ENCODE assay signal across 22 cellular contexts in genomic region chr6:1616556-1617463, GRCh38. TPM values are rescaled to one million over a fixed set of nuclear protein-coding genes. Genes with fewer than 3 reads are reported as not detected.
DNase-seq lines count a peak whose midpoint lies in the region; ATAC-seq and TF ChIP-seq lines count a peak whose summit lies in the region.
"Had no signal": no experiment of that assay in that cellular context is flagged by ENCODE, and none has a peak within 500 bp of the region (broad histone marks: within the 10 kb centered on the region; RNA-seq: fewer than 3 reads in every experiment).

No MANE protein-coding gene starts in this region.

- peak overlapping the region in 2 of 3 donors; percentile 45 to 46 for H3K27ac ChIP-seq in thyroid gland
- H3K27ac ChIP-seq: C4-2B, Peyer's patch, SJCRH30 had no signal

- DNase-seq in epithelial cell of proximal tubule (ENCODE audit: low read depth): no peak
- no peak for DNase-seq in mesothelial cell of epicardium (ENCODE audit: low spot score in 2 of 2, unreplicated experiment in 2 of 2)
- no peak for DNase-seq in thyroid gland
- DNase-seq in NCI-H2081 (lab: John Stamatoyannopoulos, UW): no peak
- no peak for DNase-seq in NCI-H2227 treated with DMSO at 0.1 percent for 48 hours (lab: John Stamatoyannopoulos, UW)
- DNase-seq in effector CD8-positive, alpha-beta T cell (lab: John Stamatoyannopoulos, UW): no peak
- DNase-seq: activated CD4-positive, alpha-beta T cell treated with anti-CD3 and anti-CD28 coated beads for 48 hours; activated CD8-positive, alpha-beta memory T cell treated with anti-CD3 and anti-CD28 coated beads, Interleukin-2, amount 10 ng/mL, durations not matched to agents 7 days and 5 days; IMR-90; NCI-H2107; occipital lobe; SJCRH30; stimulated activated CD4-positive, alpha-beta T cell treated with anti-CD3 and anti-CD28 coated beads, Interleukin-4, amount 100 ng/mL, for 4 hours; stimulated activated naive CD8-positive, alpha-beta T cell treated with anti-CD3 and anti-CD28 coated beads, Interleukin-15, Interleukin-2, amounts not matched to agents 100 U/mL and 50 U/mL, for 24 hours had no signal

- H3K27me3 Mint-ChIP-seq in IgD-negative memory B cell: peaks cover 36% of the 10 kb centered on the region
- H3K27me3 Mint-ChIP-seq in mesothelial cell of epicardium (ENCODE audit: low read depth): peaks cover 59% of the 10 kb centered on the region

- 82 to 86% methylated on average over 12 of the region's 12 CpGs for WGBS in thyroid gland, 2 donors

- no peaks in the 10 kb centered on the region for H3K36me3 ChIP-seq in thyroid gland
- H3K36me3 ChIP-seq: SJCRH30 had no signal

- H3K36me3 Mint-ChIP-seq in IgD-negative memory B cell (peaks cover 3% of the 10 kb centered on the region), mesothelial cell of epicardium (peaks cover 7% of the 10 kb centered on the region)
- H3K36me3 Mint-ChIP-seq: activated naive CD8-positive, alpha-beta T cell had no signal

- H3K4me1 Mint-ChIP-seq in IgD-negative memory B cell: peaks cover 6 to 18% (median 7%) of the 10 kb centered on the region in 3 donors
- H3K4me1 Mint-ChIP-seq in mesothelial cell of epicardium: peaks cover 51% of the 10 kb centered on the region

- H3K4me1 ChIP-seq in thyroid gland: peaks cover 11 to 36% of the 10 kb centered on the region in 2 donors
- H3K4me1 ChIP-seq: SJCRH30 had no signal

- ATAC-seq in HG02763 (IDR thresholded peaks at IDR 0.05; ENCODE audit: unreplicated experiment): no peak
- ATAC-seq: activated CD8-positive, alpha-beta memory T cell treated with anti-CD3 and anti-CD28 coated beads, Interleukin-2, amount 10 ng/mL, durations not matched to agents 7 days and 5 days; stimulated activated naive CD8-positive, alpha-beta T cell treated with anti-CD3 and anti-CD28 coated beads, Interleukin-15, Interleukin-2, amounts not matched to agents 100 U/mL and 50 U/mL, for 24 hours had no signal

- intact Hi-C loops in thyroid gland (cut with DNase I): no loop called here

- no peak for TF ChIP-seq POLR2A in thyroid gland (IDR thresholded peaks at IDR 0.05)

- no peaks in the 10 kb centered on the region for H3K9me3 ChIP-seq in thyroid gland
- H3K9me3 ChIP-seq: Peyer's patch, SJCRH30 had no signal

- peak overlapping the region; percentile 81 for H3K4me3 ChIP-seq in epithelial cell of proximal tubule (ENCODE audit: low read depth, low read length)
- peak overlapping the region in 1 of 3 donors; percentile 5 for H3K4me3 ChIP-seq in thyroid gland (replicated peaks in 1 of 3)
- H3K4me3 ChIP-seq: lung, Peyer's patch, SJCRH30 had no signal

- H3K27ac Mint-ChIP-seq in IgD-negative memory B cell: peak overlapping the region in 2 of 3 donors; percentile 8 to 54
- peak overlapping the region; percentile 89 for H3K27ac Mint-ChIP-seq in mesothelial cell of epicardium
- H3K27ac Mint-ChIP-seq: activated CD8-positive, alpha-beta memory T cell treated with anti-CD3 and anti-CD28 coated beads, Interleukin-2, amount 10 ng/mL, durations not matched to agents 7 days and 5 days; activated naive CD8-positive, alpha-beta T cell; activated T-helper 1 cell treated with anti-CD3 and anti-CD28 coated beads, Interleukin-12 subunit alpha, Interleukin-12 subunit beta, Interleukin-2, Interleukin-4 antibody, amounts not matched to agents 30 ng/mL and 10 ng/mL and 1 ng/mL, durations not matched to agents 14 hours and 24 hours and 36 hours had no signal

- H3K4me3 Mint-ChIP-seq in IgD-negative memory B cell (peak overlapping the region in 1 of 4 donors; percentile 40), mesothelial cell of epicardium (peak overlapping the region; percentile 66)
- H3K4me3 Mint-ChIP-seq: activated CD8-positive, alpha-beta memory T cell treated with anti-CD3 and anti-CD28 coated beads, Interleukin-2, amount 10 ng/mL, durations not matched to agents 7 days and 5 days; activated naive CD8-positive, alpha-beta T cell; activated T-helper 1 cell treated with anti-CD3 and anti-CD28 coated beads, Interleukin-12 subunit alpha, Interleukin-12 subunit beta, Interleukin-2, Interleukin-4 antibody, amounts not matched to agents 30 ng/mL and 10 ng/mL and 1 ng/mL, durations not matched to agents 14 hours and 24 hours and 36 hours had no signal

- no peak for TF ChIP-seq CTCF in epithelial cell of proximal tubule (conservative IDR thresholded peaks at IDR 0.05; ENCODE audit: low read depth, low read length)
- no peak for TF ChIP-seq CTCF in mesothelial cell of epicardium (IDR thresholded peaks at IDR 0.05; ENCODE audit: unreplicated experiment)
- TF ChIP-seq CTCF in thyroid gland (IDR thresholded peaks at IDR 0.05): no peak

- peaks cover 39% of the 10 kb centered on the region for H3K27me3 ChIP-seq in thyroid gland
- H3K27me3 ChIP-seq: SJCRH30 had no signal

- peaks cover 0 to 8% (median 0%) of the 10 kb centered on the region in 3 donors for H3K9me3 Mint-ChIP-seq in IgD-negative memory B cell
- H3K9me3 Mint-ChIP-seq in mesothelial cell of epicardium: no peaks in the 10 kb centered on the region
- H3K9me3 Mint-ChIP-seq: activated T-helper 1 cell treated with anti-CD3 and anti-CD28 coated beads, Interleukin-12 subunit alpha, Interleukin-12 subunit beta, Interleukin-2, Interleukin-4 antibody, amounts not matched to agents 30 ng/mL and 10 ng/mL and 1 ng/mL, durations not matched to agents 14 hours and 24 hours and 36 hours had no signal

RNA-seq across cellular contexts. Expression of gene FOXC1, which starts 7.1 kb away (rescaled TPM):
- not detected for polyA plus RNA-seq in IgD-negative memory B cell
- total RNA-seq in epithelial cell of proximal tubule (18.6 and 27.7 TPM in 2 replicates), mesothelial cell of epicardium (49.8 to 52.2 TPM (median 50.5 TPM) in 3 replicates), thyroid gland (1 to 10 TPM; 3.8 to 8.1 (median 5.5) TPM)
- total RNA-seq: T-helper 1 cell treated with Interleukin-12 subunit alpha and Interleukin-12 subunit beta and Interleukin-4 antibody, amounts not matched to agents 30 ng/mL and 1 ng/mL, for 36 hours had no signal
